9 cellular contexts compared by ENCODE assay signal in genomic region chr5:140182803-140183367, GRCh38. TPM values are rescaled to one million over a fixed set of nuclear protein-coding genes. Genes with fewer than 3 reads are reported as not detected.
DNase-seq lines count a peak whose midpoint lies in the region; ATAC-seq and TF ChIP-seq lines count a peak whose summit lies in the region.
"Had no signal": no experiment of that assay in that cellular context is flagged by ENCODE, and none has a peak within 500 bp of the region (broad histone marks: within the 10 kb centered on the region; RNA-seq: fewer than 3 reads in every experiment).

No MANE protein-coding gene starts in this region.

- H3K27me3 Mint-ChIP-seq in chondrocyte (ENCODE audit: low read depth) = no peaks in the 10 kb centered on the region
- H3K27me3 Mint-ChIP-seq: activated B cell treated with CpG ODN at 0.5 μM for 24 hours had no signal

- TF ChIP-seq CTCF in chondrocyte (IDR thresholded peaks at IDR 0.05) (no peak), lower lobe of right lung (IDR thresholded peaks at IDR 0.05) (no peak), upper lobe of right lung (IDR thresholded peaks at IDR 0.05) (no peak)

- H3K4me3 Mint-ChIP-seq in chondrocyte (ENCODE audit: unreplicated experiment) = no peak overlapping the region
- H3K4me3 Mint-ChIP-seq: activated B cell treated with CpG ODN at 0.5 μM for 24 hours had no signal

- peaks cover 56% of the 10 kb centered on the region for H3K4me1 ChIP-seq in lower lobe of right lung
- peaks cover 54% of the 10 kb centered on the region for H3K4me1 ChIP-seq in upper lobe of right lung

- ATAC-seq in lower lobe of right lung = peak; percentile 73 to 84
- ATAC-seq in upper lobe of right lung = peak; percentile 92
- ATAC-seq in activated naive CD4-positive, alpha-beta T cell treated with anti-CD3 and anti-CD28 coated beads, Interleukin-2, amount 50 U/mL, for 72 hours = no peak
- no peak for ATAC-seq in HG03095 (IDR thresholded peaks at IDR 0.05; ENCODE audit: unreplicated experiment)

- H3K36me3 Mint-ChIP-seq in chondrocyte (ENCODE audit: low read depth) = no peaks in the 10 kb centered on the region
- no peaks in the 10 kb centered on the region for H3K36me3 Mint-ChIP-seq in activated naive CD4-positive, alpha-beta T cell treated with anti-CD3 and anti-CD28 coated beads, Interleukin-2, amount 50 U/mL, for 72 hours

- H3K27ac Mint-ChIP-seq in chondrocyte (ENCODE audit: unreplicated experiment) = peak overlapping the region; percentile 9
- no peak overlapping the region for H3K27ac Mint-ChIP-seq in activated naive CD4-positive, alpha-beta T cell treated with anti-CD3 and anti-CD28 coated beads, Interleukin-2, amount 50 U/mL, for 72 hours
- H3K27ac Mint-ChIP-seq: activated B cell treated with CpG ODN at 0.5 μM for 24 hours had no signal

- peak overlapping the region; percentile 63 for H3K27ac ChIP-seq in lower lobe of right lung
- H3K27ac ChIP-seq in upper lobe of right lung = peak overlapping the region; percentile 31

- intact Hi-C loops in lower lobe of right lung (cut with DNase I) = no loop called here
- intact Hi-C loops in upper lobe of right lung (cut with DNase I) = no loop called here

- H3K36me3 ChIP-seq in lower lobe of right lung = no peaks in the 10 kb centered on the region
- no peaks in the 10 kb centered on the region for H3K36me3 ChIP-seq in upper lobe of right lung

- no peak overlapping the region for H3K4me3 ChIP-seq in lower lobe of right lung
- no peak overlapping the region for H3K4me3 ChIP-seq in upper lobe of right lung

- peak; percentile 17 to 47 for DNase-seq in NOMO-1 (lab: John Stamatoyannopoulos, UW; ENCODE audit: unreplicated experiment in 2 of 2)
- DNase-seq in NOMO-1 treated with dmso at 0.1 percent for 144 hours (lab: John Stamatoyannopoulos, UW; ENCODE audit: unreplicated experiment) = no peak
- DNase-seq in chondrocyte (ENCODE audit: low spot score) = no peak
- DNase-seq in lower lobe of right lung = peak; percentile 53
- DNase-seq in upper lobe of right lung = no peak
- no peak for DNase-seq in SW480 (ENCODE audit: low spot score)
- DNase-seq in activated naive CD4-positive, alpha-beta T cell treated with anti-CD3 and anti-CD28 coated beads, Interleukin-2, amount 50 U/mL, for 72 hours (ENCODE audit: low spot score in 2 of 2) = no peak
- DNase-seq: activated B cell treated with CpG ODN at 0.5 μM for 24 hours had no signal

- H3K27me3 ChIP-seq in lower lobe of right lung (ENCODE audit: low read depth) = no peaks in the 10 kb centered on the region
- no peaks in the 10 kb centered on the region for H3K27me3 ChIP-seq in upper lobe of right lung

- peaks cover 15% of the 10 kb centered on the region for H3K4me1 Mint-ChIP-seq in chondrocyte (ENCODE audit: low read depth)
- H3K4me1 Mint-ChIP-seq: activated B cell treated with CpG ODN at 0.5 μM for 24 hours had no signal

- H3K9me3 ChIP-seq in lower lobe of right lung (no peaks in the 10 kb centered on the region), upper lobe of right lung (no peaks in the 10 kb centered on the region)

- no peaks in the 10 kb centered on the region for H3K9me3 Mint-ChIP-seq in chondrocyte (ENCODE audit: low read depth)
- no peaks in the 10 kb centered on the region for H3K9me3 Mint-ChIP-seq in activated naive CD4-positive, alpha-beta T cell treated with anti-CD3 and anti-CD28 coated beads, Interleukin-2, amount 50 U/mL, for 72 hours
- H3K9me3 Mint-ChIP-seq: activated B cell treated with CpG ODN at 0.5 μM for 24 hours had no signal

RNA-seq across cellular contexts. Expression of gene CYSTM1, which starts 7.9 kb away (rescaled TPM):
- total RNA-seq in chondrocyte (11.4 to 24.9 TPM (median 23.3 TPM) in 3 replicates), lower lobe of right lung (80.4 TPM), upper lobe of right lung (85.1 TPM)
- 10 to 100 TPM; 10.8 to 18.8 TPM for total RNA-seq in activated naive CD4-positive, alpha-beta T cell treated with anti-CD3 and anti-CD28 coated beads, Interleukin-2, amount 50 U/mL, for 72 hours

RNA-seq across cellular contexts. Expression of gene IGIP, which starts 57.1 kb away (rescaled TPM):
- 5.9 to 7.5 TPM (median 6.9 TPM) in 3 replicates for total RNA-seq in chondrocyte
- 17.7 TPM for total RNA-seq in lower lobe of right lung
- 17.3 TPM for total RNA-seq in upper lobe of right lung
- 1 to 10 TPM; 1.8 to 3.2 TPM for total RNA-seq in activated naive CD4-positive, alpha-beta T cell treated with anti-CD3 and anti-CD28 coated beads, Interleukin-2, amount 50 U/mL, for 72 hours

Comparison
In these comparisons a context has a peak if more than half of its experiments do, and no peak if none do; other contexts are left out.
1. DNase-seq: peak in NOMO-1 (2 of 2) and lower lobe of right lung (single experiment); none in NOMO-1 treated with dmso at 0.1 percent for 144 hours (single experiment), chondrocyte (single experiment), upper lobe of right lung (single experiment), SW480 (single experiment) and activated naive CD4-positive, alpha-beta T cell treated with anti-CD3 and anti-CD28 coated beads, Interleukin-2, amount 50 U/mL, for 72 hours (0 of 2).
2. ATAC-seq: peak in lower lobe of right lung (2 of 2) and upper lobe of right lung (single experiment); none in activated naive CD4-positive, alpha-beta T cell treated with anti-CD3 and anti-CD28 coated beads, Interleukin-2, amount 50 U/mL, for 72 hours (0 of 2) and HG03095 (single experiment).